Comparison of ENCODE assay signal across 17 cellular contexts in the genomic region with DNA sequence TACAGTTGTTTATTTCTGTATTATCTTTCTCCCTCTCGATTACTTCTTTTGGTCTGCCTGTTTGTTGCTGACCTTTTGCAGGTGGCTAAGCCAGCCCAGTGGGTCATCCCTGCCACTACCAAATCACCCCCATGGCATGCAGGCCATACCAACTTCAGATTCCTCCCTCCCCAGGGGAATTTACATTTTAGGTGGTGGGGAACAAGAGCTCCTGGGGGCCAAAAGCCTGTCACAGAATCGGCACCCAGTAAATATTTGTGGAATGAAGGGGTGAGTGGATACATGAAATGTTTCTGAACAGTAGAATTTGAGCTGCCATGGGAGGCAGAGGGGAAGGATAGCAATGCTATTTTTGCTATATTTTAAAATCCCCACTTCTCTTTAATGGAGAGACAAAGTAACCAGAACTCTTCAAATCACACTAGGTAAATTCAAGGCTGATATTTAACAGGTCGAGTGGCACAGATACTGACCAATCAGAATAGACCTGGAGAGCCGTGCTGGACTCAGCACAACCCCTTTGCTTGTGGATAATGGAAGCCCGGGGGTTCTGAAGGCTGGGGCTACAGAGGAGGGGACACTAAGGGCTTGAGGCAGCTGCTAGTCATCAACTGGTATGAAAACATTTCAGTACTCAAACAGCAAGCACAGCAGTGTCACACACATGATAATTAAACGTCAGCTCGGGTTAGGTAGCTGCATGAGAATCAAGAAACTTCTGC. TPM values are rescaled to one million over a fixed set of nuclear protein-coding genes. Genes with fewer than 3 reads are reported as not detected.
A peak's percentile ranks its signal among the peaks of the same experiment; 100 is the strongest.
DNase-seq lines count a peak whose midpoint lies in the region; ATAC-seq and TF ChIP-seq lines count a peak whose summit lies in the region.
"Had no signal": no experiment of that assay in that cellular context is flagged by ENCODE, and none has a peak within 500 bp of the region (broad histone marks: within the 10 kb centered on the region; RNA-seq: fewer than 3 reads in every experiment).

No MANE protein-coding gene starts in this region.

- no peak overlapping the region for H4K91ac ChIP-seq in neuronal stem cell (ENCODE audit: low read depth, low read length, poor library complexity)

- H3K27me3 Mint-ChIP-seq in GM23338 (ENCODE audit: insufficient read depth, low read depth, poor library complexity) = peaks cover 8% of the 10 kb centered on the region

- no peaks in the 10 kb centered on the region for H3K9me3 ChIP-seq in neuronal stem cell (replicated peaks in 1 of 2; ENCODE audit: control insufficient read depth in 2 of 2, insufficient read depth in 1 of 2, low read depth in 1 of 2, low read length in 2 of 2)
- H3K9me3 ChIP-seq: tibial nerve had no signal

- H2BK15ac ChIP-seq in neuronal stem cell (ENCODE audit: low read length) = no peak overlapping the region

- H2BK5ac ChIP-seq in neuronal stem cell (ENCODE audit: low read length) = no peak overlapping the region

- H3F3A ChIP-seq in GM23338 (replicated peaks; ENCODE audit: low read depth) = no peaks in the 10 kb centered on the region

- DNase-seq in GM23338 (ENCODE audit: low spot score) (peak; percentile 71), NCI-H510A treated with DMSO at 0.1 percent for 48 hours (lab: John Stamatoyannopoulos, UW) (peak; percentile 20), fibroblast of villous mesenchyme (ENCODE audit: low read depth) (peak; percentile 39), neuronal stem cell (ENCODE audit: low spot score) (no peak), sciatic nerve (ENCODE audit: low spot score) (no peak), NCI-H2171 (lab: John Stamatoyannopoulos, UW) (no peak), SHP77 treated with DMSO at 0.1 percent for 48 hours (lab: John Stamatoyannopoulos, UW) (no peak)
- no peak for DNase-seq in activated CD4-positive, alpha-beta T cell treated with anti-CD3 and anti-CD28 coated beads for 48 hours
- DNase-seq: activated CD4-positive, CD25-positive, alpha-beta regulatory T cell; activated CD8-positive, alpha-beta memory T cell treated with anti-CD3 and anti-CD28 coated beads, Interleukin-2, amount 10 ng/mL, durations not matched to agents 7 days and 5 days; activated gamma-delta T cell; left ventricle myocardium inferior; MV-4-11; stimulated activated CD4-positive, alpha-beta T cell treated with anti-CD3 and anti-CD28 coated beads, Interleukin-4, amount 100 ng/mL, for 4 hours had no signal

- H3K36me3 ChIP-seq in GM23338 (ENCODE audit: insufficient read depth) = no peaks in the 10 kb centered on the region
- no peaks in the 10 kb centered on the region for H3K36me3 ChIP-seq in neuronal stem cell (replicated peaks in 1 of 2; ENCODE audit: control insufficient read depth in 2 of 2, insufficient read depth in 2 of 2, low read length in 2 of 2)
- H3K36me3 ChIP-seq: left ventricle myocardium inferior, tibial nerve had no signal

- H2BK12ac ChIP-seq in neuronal stem cell (ENCODE audit: low read length) = no peak overlapping the region

- H3K4me1 Mint-ChIP-seq in GM23338 = peaks cover 36% of the 10 kb centered on the region

- 0 out of 2 replicates have a peak overlapping the region, but pooled peaks have one; percentile 18 for H3K4me2 ChIP-seq in GM23338
- no peak overlapping the region for H3K4me2 ChIP-seq in neuronal stem cell (ENCODE audit: insufficient read depth, low read length, poor library complexity, severe bottlenecking)
- H3K4me2 ChIP-seq: PC-9 had no signal

- H3K36me3 Mint-ChIP-seq in GM23338 (ENCODE audit: low read depth) = no peaks in the 10 kb centered on the region
- H3K36me3 Mint-ChIP-seq: activated CD8-positive, alpha-beta memory T cell treated with anti-CD3 and anti-CD28 coated beads, Interleukin-2, amount 10 ng/mL, durations not matched to agents 7 days and 5 days had no signal

- TF ChIP-seq CTCF in GM23338 (conservative IDR thresholded peaks at IDR 0.05; ENCODE audit: low read depth in 2 of 2) (no peak), fibroblast of villous mesenchyme (IDR thresholded peaks at IDR 0.05; ENCODE audit: insufficient read depth, low read depth, low read length) (no peak)

- no peaks in the 10 kb centered on the region for H3K79me2 ChIP-seq in GM23338 (replicated peaks; ENCODE audit: insufficient read depth)

- no peak overlapping the region for H3K9ac ChIP-seq in neuronal stem cell (ENCODE audit: low read depth, low read length, poor library complexity)

- peaks cover 23% of the 10 kb centered on the region for H3K4me1 ChIP-seq in GM23338 (ENCODE audit: insufficient read depth)
- H3K4me1 ChIP-seq in neuronal stem cell (ENCODE audit: control insufficient read depth in 2 of 2, insufficient read depth in 1 of 2, low read depth in 1 of 2, low read length in 2 of 2) = peaks cover 7 to 14% of the 10 kb centered on the region in 2 donors

- no peak overlapping the region for H3K4ac ChIP-seq in neuronal stem cell (ENCODE audit: low read length)

- no peak overlapping the region for H3K4me3 Mint-ChIP-seq in GM23338
- H3K4me3 Mint-ChIP-seq: activated CD8-positive, alpha-beta memory T cell treated with anti-CD3 and anti-CD28 coated beads, Interleukin-2, amount 10 ng/mL, durations not matched to agents 7 days and 5 days had no signal

- ATAC-seq in GM23338 = peak; percentile 88
- ATAC-seq in sciatic nerve = no peak
- ATAC-seq: activated CD8-positive, alpha-beta memory T cell treated with anti-CD3 and anti-CD28 coated beads, Interleukin-2, amount 10 ng/mL, durations not matched to agents 7 days and 5 days had no signal

- H3K27ac ChIP-seq in GM23338 (ENCODE audit: low read depth) (no peak overlapping the region), neuronal stem cell (replicated peaks; ENCODE audit: low read length) (no peak overlapping the region)
- H3K27ac ChIP-seq: coronary artery, left ventricle myocardium inferior, PC-9, tibial nerve had no signal

- H3K27me3 ChIP-seq in GM23338 (ENCODE audit: insufficient read depth) (no peaks in the 10 kb centered on the region), neuronal stem cell (ENCODE audit: control insufficient read depth in 3 of 3, insufficient read depth in 3 of 3, low read depth in 1 of 3, low read length in 3 of 3) (no peaks in the 10 kb centered on the region)
- H3K27me3 ChIP-seq: tibial nerve had no signal

- no peaks in the 10 kb centered on the region; the same call in 2 of the 3 replicates for H3K9me3 Mint-ChIP-seq in GM23338

- H3K4me3 ChIP-seq in GM23338 = no peak overlapping the region
- no peak overlapping the region for H3K4me3 ChIP-seq in fibroblast of villous mesenchyme (ENCODE audit: low read depth, low read length)
- no peak overlapping the region for H3K4me3 ChIP-seq in neuronal stem cell (ENCODE audit: low read length in 2 of 2)
- H3K4me3 ChIP-seq: coronary artery, left ventricle myocardium inferior, PC-9, tibial nerve had no signal

- H3K23ac ChIP-seq in neuronal stem cell (ENCODE audit: low read depth, low read length, poor library complexity) = no peak overlapping the region

- H2AFZ ChIP-seq in GM23338 (peak overlapping the region; percentile 3; the same call in 1 of the 2 replicates), neuronal stem cell (ENCODE audit: low read length) (peak overlapping the region; percentile 74)
- H2AFZ ChIP-seq: PC-9 had no signal

- intact Hi-C loops in sciatic nerve (cut with DNase I) = no loop called here

- H2BK120ac ChIP-seq in neuronal stem cell (ENCODE audit: low read depth, low read length) = no peak overlapping the region

- no peak overlapping the region for H4K8ac ChIP-seq in neuronal stem cell (ENCODE audit: low read depth, low read length)

- H3K14ac ChIP-seq in neuronal stem cell (ENCODE audit: low read length) = no peak overlapping the region

- no peak overlapping the region for H3K27ac Mint-ChIP-seq in GM23338
- H3K27ac Mint-ChIP-seq: activated CD8-positive, alpha-beta memory T cell treated with anti-CD3 and anti-CD28 coated beads, Interleukin-2, amount 10 ng/mL, durations not matched to agents 7 days and 5 days had no signal

- WGBS in neuronal stem cell (ENCODE audit: extremely low coverage in 2 of 2, insufficient read length in 2 of 2, insufficient replicate concordance in 1 of 2), 2 donors = no CpG with 5 or more reads among the region's 7 CpGs

- H3K9me2 ChIP-seq in GM23338 (ENCODE audit: insufficient read depth) = 0 out of 2 replicates have a peak, but pooled peaks cover 4% of the 10 kb centered on the region

- no peaks in the 10 kb centered on the region for H3K79me1 ChIP-seq in neuronal stem cell (ENCODE audit: low read depth, low read length)

- no peak overlapping the region for H3K18ac ChIP-seq in neuronal stem cell (ENCODE audit: low read length)

- H4K20me1 ChIP-seq in GM23338 (replicated peaks; ENCODE audit: insufficient read depth) = no peaks in the 10 kb centered on the region

- no peak overlapping the region for H2AK5ac ChIP-seq in neuronal stem cell (ENCODE audit: low read depth, low read length)

TF ChIP-seq in GM23338, 12 proteins besides CTCF, POLR2A, EP300 and RAD21 (continues in another document):
- TF ChIP-seq EZH2 (IDR thresholded peaks at IDR 0.05; ENCODE audit: low read depth, unreplicated experiment) = no peak
- TF ChIP-seq REST (IDR thresholded peaks at IDR 0.05; ENCODE audit: unreplicated experiment) = no peak

RNA-seq across cellular contexts. Expression of gene SMAD3, which starts 54.3 kb away (rescaled TPM):
- 9.0 and 11.6 TPM in 2 replicates for total RNA-seq in GM23338 (2014; rRNA removed; shearing (Covaris generic))
- 3.4 and 4.9 TPM in 2 replicates for polyA plus RNA-seq in GM23338 (2016; fragmentation: Nextera tagmentation; extraction: Ambion mirVana)
- 30.3 and 67.8 TPM in 2 replicates for total RNA-seq in fibroblast of villous mesenchyme
- 32.6 TPM for polyA plus RNA-seq in neuronal stem cell (2013, experiment 1 of 2)
- polyA plus RNA-seq in neuronal stem cell (2013, experiment 2 of 2) = 32.9 TPM
- total RNA-seq in sciatic nerve = 58.8 TPM

Comparison
In these comparisons a context has a peak if more than half of its experiments do, and no peak if none do; other contexts are left out.
1. DNase-seq: peak in GM23338 (single experiment), NCI-H510A treated with DMSO at 0.1 percent for 48 hours (single experiment) and fibroblast of villous mesenchyme (single experiment); none in neuronal stem cell (single experiment), activated CD4-positive, alpha-beta T cell treated with anti-CD3 and anti-CD28 coated beads for 48 hours (single experiment), sciatic nerve (single experiment), NCI-H2171 (single experiment) and SHP77 treated with DMSO at 0.1 percent for 48 hours (single experiment).